7 cellular contexts compared by ENCODE assay signal in the genomic region with DNA sequence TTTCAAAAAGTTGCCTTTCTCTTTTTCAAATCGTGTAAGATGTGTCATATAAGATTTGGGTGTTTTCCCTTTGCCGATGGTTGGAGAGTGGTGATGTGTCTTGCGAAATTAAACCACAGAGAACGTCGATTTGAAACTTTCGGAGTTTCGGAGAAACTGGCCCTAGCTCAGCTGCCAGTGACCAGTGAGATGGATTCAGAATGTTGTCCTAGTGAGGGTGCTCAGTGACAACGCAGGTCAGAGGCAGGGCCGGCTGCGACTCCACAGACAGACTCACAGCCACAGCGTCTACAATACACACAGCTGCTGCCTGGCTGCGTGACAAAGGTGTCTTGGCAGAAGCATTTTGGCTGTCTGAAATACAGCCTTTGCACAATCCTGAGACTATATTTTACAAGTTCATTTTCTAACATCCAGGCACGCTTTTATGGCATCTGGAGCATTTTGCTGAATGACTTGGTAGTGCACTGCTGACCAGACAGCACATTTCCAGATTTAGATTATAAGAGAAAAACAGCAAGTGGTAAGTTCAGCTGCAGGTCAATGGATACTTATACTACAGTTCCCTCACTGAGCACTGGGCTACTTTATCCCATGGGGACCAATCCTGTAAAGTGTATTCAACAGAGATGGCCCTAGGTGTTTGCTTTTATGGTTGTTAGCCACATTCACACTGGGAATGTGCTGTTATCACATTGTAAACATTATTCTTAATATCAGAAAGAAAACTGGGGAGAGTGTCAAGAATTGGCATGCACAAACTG.
A peak's percentile ranks its signal among the peaks of the same experiment; 100 is the strongest.
DNase-seq lines count a peak whose midpoint lies in the region; ATAC-seq, FAIRE-seq and TF ChIP-seq lines count a peak whose summit lies in the region.

No MANE protein-coding gene starts in this region.

- no peak overlapping the region for H3K4me3 ChIP-seq in GM12878

- peak; percentile 82 to 83 for DNase-seq in NCI-H1930 (lab: John Stamatoyannopoulos, UW)
- no peak for DNase-seq in GM12878 (ENCODE audit: low read depth, low spot score)
- peak; percentile 75 for DNase-seq in medulla oblongata (ENCODE audit: extremely low spot score)
- no peak for DNase-seq in ecto neural progenitor cell (ENCODE audit: low spot score)
- no peak for DNase-seq in DMS114 treated with DMSO at 0.1 percent for 48 hours (lab: John Stamatoyannopoulos, UW; ENCODE audit: unreplicated experiment)

- no peaks in the 10 kb centered on the region for H3K36me3 ChIP-seq in GM12878 (ENCODE audit: control insufficient read depth in 2 of 2, insufficient read depth in 2 of 2, low read length in 1 of 2)

- CTCF ChIA-PET in GM12878 (lab: Yijun Ruan, JAX) = interaction anchor here (0.6 kb wide), 1 partner anchor 637 kb away, joined by 3 read pairs; no protein-coding TSS in a partner anchor

- POLR2A ChIA-PET in GM12878 (lab: Charles Lee) = interaction anchor here (0.5 to 0.6 kb wide), 2 partner anchors 159 to 589 kb away, joined by 3 to 5 read pairs; no protein-coding TSS in a partner anchor

- H4K20me1 ChIP-seq in GM12878 (ENCODE audit: control insufficient read depth, insufficient read depth) = no peaks in the 10 kb centered on the region

- peak overlapping the region; percentile 47; the same call in 1 of the 2 replicates for H3K4me2 ChIP-seq in GM12878 (ENCODE audit: control insufficient read depth, insufficient read depth)

- H3K27me3 ChIP-seq in GM12878 (replicated peaks in 1 of 2; ENCODE audit: control insufficient read depth in 2 of 2, insufficient read depth in 2 of 2, low read length in 1 of 2) = 0 out of 4 replicates have a peak, but pooled peaks cover 1 to 3% of the 10 kb centered on the region in 2 experiments

- no peak for TF ChIP-seq RAD21 in GM12878 (IDR thresholded peaks at IDR 0.05; ENCODE audit: insufficient read depth, low read depth, low read length)

- no peak for FAIRE-seq in GM12878 (lab: Jason Lieb, UNC)

- peak; percentile 51 for ATAC-seq in GM21529 (IDR thresholded peaks at IDR 0.05; ENCODE audit: unreplicated experiment)
- no peak; the same call in 2 of the 3 replicates for ATAC-seq in GM12878
- ATAC-seq in HG03097 (IDR thresholded peaks at IDR 0.05; ENCODE audit: low FRiP score, unreplicated experiment) = no peak

- H2AFZ ChIP-seq in GM12878 (ENCODE audit: control insufficient read depth, low read depth, low read length) = no peak overlapping the region

- peaks cover 18% of the 10 kb centered on the region for H3K4me1 ChIP-seq in GM12878 (ENCODE audit: control insufficient read depth, insufficient read depth, low read length)

- no peaks in the 10 kb centered on the region for H3K79me2 ChIP-seq in GM12878 (ENCODE audit: control insufficient read depth, insufficient read depth, low read length)

- no peak for TF ChIP-seq CTCF in GM12878 (IDR thresholded peaks at IDR 0.05 in 2 of 3, conservative IDR thresholded peaks at IDR 0.05 in 1 of 3; ENCODE audit: control insufficient read depth in 2 of 3, extremely low read depth in 1 of 3, insufficient read depth in 1 of 3, low read depth in 3 of 3, low read length in 3 of 3)

- no peak overlapping the region for H3K9ac ChIP-seq in GM12878 (ENCODE audit: control insufficient read depth, insufficient read depth, low read length)

- H3K9me3 ChIP-seq in GM12878 (replicated peaks; ENCODE audit: control insufficient read depth, insufficient read depth, low read length) = peaks cover 4% of the 10 kb centered on the region

- no peak for TF ChIP-seq EP300 in GM12878 (IDR thresholded peaks at IDR 0.05; ENCODE audit: borderline replicate concordance in 1 of 2, control insufficient read depth in 1 of 2, low read depth in 2 of 2, low read length in 2 of 2)

- WGBS in GM12878 (ENCODE audit: insufficient coverage, insufficient replicate concordance, low lambda C conversion rate, missing lambda C conversion rate) = 13% methylated on average over 13 of the region's 13 CpGs

- SMC1A ChIA-PET in GM12878 (lab: Charles Lee; ENCODE audit: uncharacterized antibody, unreplicated experiment) = interaction anchor here (4.3 kb wide), 1 partner anchor 13 kb away, joined by 17 read pairs; no protein-coding TSS in a partner anchor

- in situ Hi-C loops in GM12878 (cut with MboI) = no loop called here

- no peak for TF ChIP-seq POLR2A in GM12878 (IDR thresholded peaks at IDR 0.05; ENCODE audit: low read depth, low read length)

- no peak overlapping the region for H3K27ac ChIP-seq in GM12878 (ENCODE audit: control insufficient read depth, insufficient read depth)

- RAD21 ChIA-PET in GM12878 (lab: Charles Lee; ENCODE audit: unreplicated experiment) = no interaction called here

- no TSS peak for BruUV-seq in GM12878 (replicated peaks; lab: Mats Ljungman, UMichigan)

- intact Hi-C loops in GM12878 (cut with micrococcal nuclease; ENCODE audit: unreplicated experiment) = loop anchor here (10.0 kb wide), 1 partner anchor 1988 kb away; a partner anchor contains a TSS

TF ChIP-seq in GM12878, 131 proteins besides CTCF, POLR2A, EP300 and RAD21 (continues in another document):
- TF ChIP-seq, protein P1, sequence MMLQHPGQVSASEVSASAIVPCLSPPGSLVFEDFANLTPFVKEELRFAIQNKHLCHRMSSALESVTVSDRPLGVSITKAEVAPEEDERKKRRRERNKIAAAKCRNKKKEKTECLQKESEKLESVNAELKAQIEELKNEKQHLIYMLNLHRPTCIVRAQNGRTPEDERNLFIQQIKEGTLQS (IDR thresholded peaks at IDR 0.05; ENCODE audit: borderline replicate concordance, extremely low read depth, low read depth, low read length) = no peak
- TF ChIP-seq STAT3 (IDR thresholded peaks at IDR 0.05; ENCODE audit: low read depth, low read length) (no peak), STAT1 (conservative IDR thresholded peaks at IDR 0.05) (no peak), BACH1 (IDR thresholded peaks at IDR 0.05; ENCODE audit: borderline replicate concordance) (no peak), PML (IDR thresholded peaks at IDR 0.05; ENCODE audit: low read length) (0 out of 2 replicates have a peak, but pooled peaks have one; percentile 59), JUND (IDR thresholded peaks at IDR 0.05; ENCODE audit: low read depth, low read length) (no peak), ZBED1 (IDR thresholded peaks at IDR 0.05; ENCODE audit: borderline replicate concordance) (peak; percentile 56; the same call in 1 of the 2 replicates), SIN3A (IDR thresholded peaks at IDR 0.05; ENCODE audit: low read depth, low read length) (no peak), GABPA (IDR thresholded peaks at IDR 0.05; ENCODE audit: low read depth) (0 out of 2 replicates have a peak, but pooled peaks have one; percentile 22), CBFB (IDR thresholded peaks at IDR 0.05; ENCODE audit: low read depth) (peak; percentile 56; the same call in 1 of the 2 replicates), FOXM1 (IDR thresholded peaks at IDR 0.05; ENCODE audit: low read depth, low read length) (peak; percentile 72; the same call in 1 of the 2 replicates), CREM (IDR thresholded peaks at IDR 0.05; ENCODE audit: low read depth) (peak; percentile 80), NFYA (IDR thresholded peaks at IDR 0.05; ENCODE audit: borderline replicate concordance, low read depth, low read length) (no peak), ASH2L (IDR thresholded peaks at IDR 0.05; ENCODE audit: borderline replicate concordance, low read depth) (no peak)
- TF ChIP-seq, protein P2, sequence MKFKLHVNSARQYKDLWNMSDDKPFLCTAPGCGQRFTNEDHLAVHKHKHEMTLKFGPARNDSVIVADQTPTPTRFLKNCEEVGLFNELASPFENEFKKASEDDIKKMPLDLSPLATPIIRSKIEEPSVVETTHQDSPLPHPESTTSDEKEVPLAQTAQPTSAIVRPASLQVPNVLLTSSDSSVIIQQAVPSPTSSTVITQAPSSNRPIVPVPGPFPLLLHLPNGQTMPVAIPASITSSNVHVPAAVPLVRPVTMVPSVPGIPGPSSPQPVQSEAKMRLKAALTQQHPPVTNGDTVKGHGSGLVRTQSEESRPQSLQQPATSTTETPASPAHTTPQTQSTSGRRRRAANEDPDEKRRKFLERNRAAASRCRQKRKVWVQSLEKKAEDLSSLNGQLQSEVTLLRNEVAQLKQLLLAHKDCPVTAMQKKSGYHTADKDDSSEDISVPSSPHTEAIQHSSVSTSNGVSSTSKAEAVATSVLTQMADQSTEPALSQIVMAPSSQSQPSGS (IDR thresholded peaks at IDR 0.05; ENCODE audit: low read length) = peak; percentile 80
- TF ChIP-seq, protein P3, sequence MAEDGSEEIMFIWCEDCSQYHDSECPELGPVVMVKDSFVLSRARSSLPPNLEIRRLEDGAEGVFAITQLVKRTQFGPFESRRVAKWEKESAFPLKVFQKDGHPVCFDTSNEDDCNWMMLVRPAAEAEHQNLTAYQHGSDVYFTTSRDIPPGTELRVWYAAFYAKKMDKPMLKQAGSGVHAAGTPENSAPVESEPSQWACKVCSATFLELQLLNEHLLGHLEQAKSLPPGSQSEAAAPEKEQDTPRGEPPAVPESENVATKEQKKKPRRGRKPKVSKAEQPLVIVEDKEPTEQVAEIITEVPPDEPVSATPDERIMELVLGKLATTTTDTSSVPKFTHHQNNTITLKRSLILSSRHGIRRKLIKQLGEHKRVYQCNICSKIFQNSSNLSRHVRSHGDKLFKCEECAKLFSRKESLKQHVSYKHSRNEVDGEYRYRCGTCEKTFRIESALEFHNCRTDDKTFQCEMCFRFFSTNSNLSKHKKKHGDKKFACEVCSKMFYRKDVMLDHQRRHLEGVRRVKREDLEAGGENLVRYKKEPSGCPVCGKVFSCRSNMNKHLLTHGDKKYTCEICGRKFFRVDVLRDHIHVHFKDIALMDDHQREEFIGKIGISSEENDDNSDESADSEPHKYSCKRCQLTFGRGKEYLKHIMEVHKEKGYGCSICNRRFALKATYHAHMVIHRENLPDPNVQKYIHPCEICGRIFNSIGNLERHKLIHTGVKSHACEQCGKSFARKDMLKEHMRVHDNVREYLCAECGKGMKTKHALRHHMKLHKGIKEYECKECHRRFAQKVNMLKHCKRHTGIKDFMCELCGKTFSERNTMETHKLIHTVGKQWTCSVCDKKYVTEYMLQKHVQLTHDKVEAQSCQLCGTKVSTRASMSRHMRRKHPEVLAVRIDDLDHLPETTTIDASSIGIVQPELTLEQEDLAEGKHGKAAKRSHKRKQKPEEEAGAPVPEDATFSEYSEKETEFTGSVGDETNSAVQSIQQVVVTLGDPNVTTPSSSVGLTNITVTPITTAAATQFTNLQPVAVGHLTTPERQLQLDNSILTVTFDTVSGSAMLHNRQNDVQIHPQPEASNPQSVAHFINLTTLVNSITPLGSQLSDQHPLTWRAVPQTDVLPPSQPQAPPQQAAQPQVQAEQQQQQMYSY (CRISPR knock-in tag; IDR thresholded peaks at IDR 0.05) = no peak

Comparison
In these comparisons a context has a peak if more than half of its experiments do, and no peak if none do; other contexts are left out.
1. DNase-seq: peak in NCI-H1930 (2 of 2) and medulla oblongata (single experiment); none in GM12878 (single experiment), ecto neural progenitor cell (single experiment) and DMS114 treated with DMSO at 0.1 percent for 48 hours (single experiment).